Comparison of ENCODE assay signal across 7 cellular contexts in genomic region chr11:62707277-62707771, GRCh38. TPM values are rescaled to one million over a fixed set of nuclear protein-coding genes. Genes with fewer than 3 reads are reported as not detected.
DNase-seq lines count a peak whose midpoint lies in the region; ATAC-seq and TF ChIP-seq lines count a peak whose summit lies in the region.

Gene BSCL2 (minus strand): TSS chr11:62707424. CDS start chr11:62707195, 229 bp downstream.
Gene GNG3 (plus strand): TSS chr11:62707676. CDS start chr11:62708296, 620 bp downstream.

- H3K4me1 ChIP-seq in HCT116 (ENCODE audit: control insufficient read depth in 1 of 2, insufficient read depth in 2 of 2, low read length in 2 of 2) (peaks cover 5 to 20% of the 10 kb centered on the region in 2 experiments), esophagus squamous epithelium (peaks cover 28 to 58% (median 33%) of the 10 kb centered on the region in 3 donors), neuronal stem cell (ENCODE audit: control insufficient read depth in 2 of 2, insufficient read depth in 1 of 2, low read depth in 1 of 2, low read length in 2 of 2) (peaks cover 23 to 31% of the 10 kb centered on the region in 2 donors)

- peak within 1 kb of the TSS; percentile 97 for H3K4ac ChIP-seq in neuronal stem cell (ENCODE audit: low read length)

- no peak within 1 kb of the TSS for H2AFZ ChIP-seq in HCT116 (ENCODE audit: low read depth, low read length, poor library complexity, severe bottlenecking)
- H2AFZ ChIP-seq in neuronal stem cell (ENCODE audit: low read length), result peak within 1 kb of the TSS; percentile 77

- H3K79me1 ChIP-seq in neuronal stem cell (ENCODE audit: low read depth, low read length), result no peaks in the 10 kb centered on the region

- H2BK12ac ChIP-seq in neuronal stem cell (ENCODE audit: low read length), result peak within 1 kb of the TSS; percentile 76

- H3K36me3 ChIP-seq in HCT116 (ENCODE audit: control insufficient read depth in 1 of 2, insufficient read depth in 2 of 2, low read length in 2 of 2) (peaks cover 7 to 30% of the 10 kb centered on the region in 2 experiments; a peak in 3 of 4 replicates), esophagus squamous epithelium (peaks cover 0 to 31% (median 0%) of the 10 kb centered on the region in 3 donors), neuronal stem cell (replicated peaks in 1 of 2; ENCODE audit: control insufficient read depth in 2 of 2, insufficient read depth in 2 of 2, low read length in 2 of 2) (peaks cover 12 to 57% of the 10 kb centered on the region in 2 donors)

- H3K4me2 ChIP-seq in HCT116 (ENCODE audit: low read length) (peak within 1 kb of the TSS; percentile 85), neuronal stem cell (ENCODE audit: insufficient read depth, low read length, poor library complexity, severe bottlenecking) (peak within 1 kb of the TSS; percentile 94)

- H4K20me1 ChIP-seq in HCT116 (ENCODE audit: insufficient read depth), result no peaks in the 10 kb centered on the region

- peak within 1 kb of the TSS; percentile 18 for H2BK120ac ChIP-seq in neuronal stem cell (ENCODE audit: low read depth, low read length)

- H3K23ac ChIP-seq in neuronal stem cell (ENCODE audit: low read depth, low read length, poor library complexity), result peak within 1 kb of the TSS; percentile 90

- TF ChIP-seq CTCF in HCT116 (IDR thresholded peaks at IDR 0.05 in 2 of 3, conservative IDR thresholded peaks at IDR 0.05 in 1 of 3; ENCODE audit: borderline replicate concordance in 1 of 3, insufficient read depth in 1 of 3, low read depth in 2 of 3, low read length in 2 of 3), result no peak
- no peak for TF ChIP-seq CTCF in esophagus squamous epithelium (IDR thresholded peaks at IDR 0.05)
- TF ChIP-seq CTCF in omental fat pad (IDR thresholded peaks at IDR 0.05), result no peak

- DNase-seq in HCT116 (ENCODE audit: low read depth, low spot score) (no peak), SK-N-DZ (ENCODE audit: low spot score) (peak; percentile 99), esophagus squamous epithelium (lab: John Stamatoyannopoulos, UW) (no peak), neuronal stem cell (ENCODE audit: low spot score) (peak; percentile 79), omental fat pad (ENCODE audit: low spot score) (no peak)

- H3K14ac ChIP-seq in neuronal stem cell (ENCODE audit: low read length), result peak within 1 kb of the TSS; percentile 43

- intact Hi-C loops in HCT116 (cut with micrococcal nuclease) (no loop called here), esophagus squamous epithelium (cut with DNase I) (no loop called here)

- no peaks in the 10 kb centered on the region for H3K9me2 ChIP-seq in HCT116 (ENCODE audit: insufficient read depth)

- no peak for TF ChIP-seq POLR2A in HCT116 (IDR thresholded peaks at IDR 0.05; ENCODE audit: borderline replicate concordance, extremely low read depth, insufficient read depth, insufficient read length)
- TF ChIP-seq POLR2A in esophagus squamous epithelium (IDR thresholded peaks at IDR 0.05), result no peak

- no peak for TF ChIP-seq RAD21 in HCT116 (IDR thresholded peaks at IDR 0.05; ENCODE audit: low read depth)

- 83 to 86% methylated on average over 4 to 7 of the region's 9 CpGs for WGBS in esophagus squamous epithelium, 2 donors
- no CpG with 5 or more reads among the region's 9 CpGs for WGBS in neuronal stem cell (ENCODE audit: extremely low coverage in 2 of 2, insufficient read length in 2 of 2, insufficient replicate concordance in 1 of 2), 2 donors

- H4K91ac ChIP-seq in neuronal stem cell (ENCODE audit: low read depth, low read length, poor library complexity), result no peak within 1 kb of the TSS

- peak within 1 kb of the TSS; percentile 16 to 75; a peak in 1 of 4 replicates for H3K4me3 ChIP-seq in HCT116 (replicated peaks in 1 of 2; ENCODE audit: low read depth in 1 of 2, low read length in 2 of 2)
- H3K4me3 ChIP-seq in esophagus squamous epithelium, result peak within 1 kb of the TSS; percentile 57 to 76 (median 71)
- H3K4me3 ChIP-seq in neuronal stem cell (ENCODE audit: low read length in 2 of 2), result peak within 1 kb of the TSS; percentile 70 to 73

- RAD21 ChIA-PET in HCT116 (lab: Charles Lee; ENCODE audit: low non-redundant PET in 1 of 2, low total read pairs in 2 of 2, uncharacterized antibody in 2 of 2, unreplicated experiment in 2 of 2), result no interaction called here

- H3K9me3 ChIP-seq in HCT116 (ENCODE audit: control insufficient read depth in 1 of 2, insufficient read depth in 1 of 2, low read depth in 1 of 2, low read length in 2 of 2) (no peaks in the 10 kb centered on the region), esophagus squamous epithelium (no peaks in the 10 kb centered on the region), neuronal stem cell (replicated peaks in 1 of 2; ENCODE audit: control insufficient read depth in 2 of 2, insufficient read depth in 1 of 2, low read depth in 1 of 2, low read length in 2 of 2) (no peaks in the 10 kb centered on the region)

- H3K79me2 ChIP-seq in HCT116 (ENCODE audit: insufficient read depth, low read length), result peaks cover 14% of the 10 kb centered on the region

- H2BK15ac ChIP-seq in neuronal stem cell (ENCODE audit: low read length), result peak within 1 kb of the TSS; percentile 38

- H3K27me3 ChIP-seq in HCT116 (ENCODE audit: insufficient read depth, low read length), result no peaks in the 10 kb centered on the region
- H3K27me3 ChIP-seq in esophagus squamous epithelium, result no peaks in the 10 kb centered on the region
- no peaks in the 10 kb centered on the region for H3K27me3 ChIP-seq in neuronal stem cell (ENCODE audit: control insufficient read depth in 3 of 3, insufficient read depth in 3 of 3, low read depth in 1 of 3, low read length in 3 of 3)

- ATAC-seq in HCT116, result no peak
- no peak for ATAC-seq in HG03095 (IDR thresholded peaks at IDR 0.05; ENCODE audit: unreplicated experiment)
- ATAC-seq in activated CD4-positive, CD25-positive, alpha-beta regulatory T cell treated with anti-CD3 and anti-CD28 coated beads, Interleukin-2, amount 50 U/mL, for 24 hours, result no peak
- no peak for ATAC-seq in omental fat pad (ENCODE audit: low FRiP score)

- no peak within 1 kb of the TSS for H4K8ac ChIP-seq in neuronal stem cell (ENCODE audit: low read depth, low read length)

- peak within 1 kb of the TSS; percentile 94 for H2BK5ac ChIP-seq in neuronal stem cell (ENCODE audit: low read length)

- H2AK5ac ChIP-seq in neuronal stem cell (ENCODE audit: low read depth, low read length), result peak within 1 kb of the TSS; percentile 88

- H3K27ac ChIP-seq in HCT116 (ENCODE audit: low read depth, low read length) (peak within 1 kb of the TSS; percentile 80), esophagus squamous epithelium (peak within 1 kb of the TSS; percentile 90 to 99 (median 95)), neuronal stem cell (replicated peaks; ENCODE audit: low read length) (peak within 1 kb of the TSS; percentile 92)

- POLR2A ChIA-PET in HCT116 (lab: Charles Lee), result no interaction called here

- H3K9ac ChIP-seq in HCT116 (ENCODE audit: low read length) (peak within 1 kb of the TSS; percentile 84; the same call in 1 of the 2 replicates), neuronal stem cell (ENCODE audit: low read depth, low read length, poor library complexity) (peak within 1 kb of the TSS; percentile 86)

- peak within 1 kb of the TSS; percentile 98 for H3K18ac ChIP-seq in neuronal stem cell (ENCODE audit: low read length)

- CTCF ChIA-PET in HCT116 (lab: Charles Lee), result interaction anchor here (0.6 to 1.2 kb wide), 2 partner anchors 13 to 283 kb away, joined by 3 read pairs; no protein-coding TSS in a partner anchor

- BruUV-seq in HCT116 (replicated peaks; lab: Mats Ljungman, UMichigan), result no TSS peak

TF ChIP-seq in HCT116, 20 proteins besides CTCF, POLR2A, EP300 and RAD21:
- TF ChIP-seq EGR1 (IDR thresholded peaks at IDR 0.05; ENCODE audit: low read depth), result no peak
- TF ChIP-seq, protein P1, sequence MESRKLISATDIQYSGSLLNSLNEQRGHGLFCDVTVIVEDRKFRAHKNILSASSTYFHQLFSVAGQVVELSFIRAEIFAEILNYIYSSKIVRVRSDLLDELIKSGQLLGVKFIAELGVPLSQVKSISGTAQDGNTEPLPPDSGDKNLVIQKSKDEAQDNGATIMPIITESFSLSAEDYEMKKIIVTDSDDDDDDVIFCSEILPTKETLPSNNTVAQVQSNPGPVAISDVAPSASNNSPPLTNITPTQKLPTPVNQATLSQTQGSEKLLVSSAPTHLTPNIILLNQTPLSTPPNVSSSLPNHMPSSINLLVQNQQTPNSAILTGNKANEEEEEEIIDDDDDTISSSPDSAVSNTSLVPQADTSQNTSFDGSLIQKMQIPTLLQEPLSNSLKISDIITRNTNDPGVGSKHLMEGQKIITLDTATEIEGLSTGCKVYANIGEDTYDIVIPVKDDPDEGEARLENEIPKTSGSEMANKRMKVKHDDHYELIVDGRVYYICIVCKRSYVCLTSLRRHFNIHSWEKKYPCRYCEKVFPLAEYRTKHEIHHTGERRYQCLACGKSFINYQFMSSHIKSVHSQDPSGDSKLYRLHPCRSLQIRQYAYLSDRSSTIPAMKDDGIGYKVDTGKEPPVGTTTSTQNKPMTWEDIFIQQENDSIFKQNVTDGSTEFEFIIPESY (IDR thresholded peaks at IDR 0.05; ENCODE audit: extremely low read depth, insufficient replicate concordance, low read length), result no peak
- TF ChIP-seq ELF1 (IDR thresholded peaks at IDR 0.05; ENCODE audit: borderline replicate concordance, low read depth), result no peak
- TF ChIP-seq EZH2 (IDR thresholded peaks at IDR 0.05), result no peak
- no peak for TF ChIP-seq SRF (IDR thresholded peaks at IDR 0.05; ENCODE audit: low read depth)
- TF ChIP-seq ZFX (IDR thresholded peaks at IDR 0.05), result no peak
- TF ChIP-seq JUND (IDR thresholded peaks at IDR 0.05), result no peak

RNA-seq across cellular contexts. Expression of gene BSCL2, which starts in this region (rescaled TPM):
- total RNA-seq in HCT116 (2021; ENCODE audit: unreplicated experiment) (62.0 TPM), esophagus squamous epithelium (10 to 100 TPM; 25.7 to 69.4 (median 32.6) TPM), omental fat pad (10 to 100 TPM; 37.1 to 51.2 (median 48.2) TPM)
- polyA plus RNA-seq in HCT116 (2012), result 58.7 and 71.5 TPM in 2 replicates
- polyA plus RNA-seq in SK-N-DZ (2014; cell fraction: cytosol; rRNA removed), result 164 and 171 TPM in 2 replicates
- polyA plus RNA-seq in SK-N-DZ (2014; cell fraction: nucleus; rRNA removed), result 168 and 227 TPM in 2 replicates
- 70.6 TPM for polyA plus RNA-seq in neuronal stem cell (2013, experiment 1 of 2)
- 63.6 TPM for polyA plus RNA-seq in neuronal stem cell (2013, experiment 2 of 2)

RNA-seq across cellular contexts. Expression of gene GNG3, which starts in this region (rescaled TPM):
- not detected for total RNA-seq in HCT116 (2021; ENCODE audit: unreplicated experiment)
- 1.0 and 1.3 TPM in 2 replicates for polyA plus RNA-seq in HCT116 (2012)
- 30.5 and 31.9 TPM in 2 replicates for polyA plus RNA-seq in SK-N-DZ (2014; cell fraction: cytosol; rRNA removed)
- polyA plus RNA-seq in SK-N-DZ (2014; cell fraction: nucleus; rRNA removed), result 7.3 and 9.6 TPM in 2 replicates
- total RNA-seq in esophagus squamous epithelium, result not detected
- 1.9 TPM for polyA plus RNA-seq in neuronal stem cell (2013, experiment 1 of 2)
- 1.7 TPM for polyA plus RNA-seq in neuronal stem cell (2013, experiment 2 of 2)
- not detected for total RNA-seq in omental fat pad

Comparison
In these comparisons a context has a peak if more than half of its experiments do, and no peak if none do; other contexts are left out.
1. DNase-seq: peak in SK-N-DZ (single experiment) and neuronal stem cell (single experiment); none in HCT116 (single experiment), esophagus squamous epithelium (single experiment) and omental fat pad (single experiment).
2. Peak in every context shown above with its lines, with median percentiles within 50 percentile points of each other: H3K27ac ChIP-seq and H3K4me3 ChIP-seq.